Comparison of ENCODE assay signal across 8 cellular contexts in the genomic region with DNA sequence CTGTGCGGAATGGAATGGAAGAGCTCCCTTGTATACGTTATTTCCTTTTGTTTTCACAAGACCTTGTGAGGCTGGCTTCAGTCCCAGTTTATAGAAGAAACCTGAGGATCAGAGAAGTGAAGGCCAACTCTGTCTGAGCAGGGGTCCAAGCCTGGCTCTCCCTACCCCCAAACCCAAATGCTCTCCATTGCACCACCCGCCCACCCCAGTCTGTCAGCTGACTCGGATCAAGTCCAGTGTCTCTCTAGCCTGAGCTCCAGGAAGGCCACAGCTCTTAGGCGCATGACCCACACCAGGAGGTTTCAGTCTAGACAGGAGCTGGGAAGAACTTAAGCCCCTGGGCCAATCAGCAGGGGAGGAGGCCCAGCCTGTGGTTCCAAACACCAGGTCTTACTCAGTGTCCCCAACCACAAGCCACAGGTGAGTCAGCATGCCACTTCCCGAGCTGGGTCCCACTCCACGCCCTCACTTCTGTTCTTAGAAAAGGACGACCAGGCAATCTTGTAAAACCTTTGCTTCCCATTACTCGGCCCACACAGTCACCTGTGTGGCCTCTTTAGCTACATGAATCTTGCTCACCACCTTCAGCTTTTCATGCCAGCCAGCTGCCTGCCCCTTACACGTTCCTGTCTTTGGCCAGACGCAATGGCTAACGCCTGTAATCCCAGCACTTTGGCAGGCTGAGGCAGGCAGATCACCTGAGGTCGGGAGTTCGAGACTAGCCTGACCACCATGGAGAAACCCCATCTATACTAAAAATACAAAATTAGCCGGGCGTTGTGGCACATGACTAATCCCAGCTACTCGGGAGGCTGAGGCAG. TPM values are rescaled to one million over a fixed set of nuclear protein-coding genes. Genes with fewer than 3 reads are reported as not detected.
A peak's percentile ranks its signal among the peaks of the same experiment; 100 is the strongest.
DNase-seq lines count a peak whose midpoint lies in the region; ATAC-seq and TF ChIP-seq lines count a peak whose summit lies in the region.

No MANE protein-coding gene starts in this region.

- H3K36me3 ChIP-seq in esophagus squamous epithelium, result peaks cover 0 to 41% (median 4%) of the 10 kb centered on the region in 3 donors

- ATAC-seq in GM21786 (IDR thresholded peaks at IDR 0.05; ENCODE audit: unreplicated experiment), result peak; percentile 44

- no peak for TF ChIP-seq POLR2A in esophagus squamous epithelium (IDR thresholded peaks at IDR 0.05)

- no peaks in the 10 kb centered on the region for H3K27me3 ChIP-seq in esophagus squamous epithelium

- intact Hi-C loops in esophagus squamous epithelium (cut with DNase I), result no loop called here

- TF ChIP-seq CTCF in esophagus squamous epithelium (IDR thresholded peaks at IDR 0.05), result no peak

- H3K4me3 ChIP-seq in esophagus squamous epithelium, result no peak overlapping the region

- 49 to 57% methylated on average over 9 to 14 of the region's 17 CpGs for WGBS in esophagus squamous epithelium, 2 donors

- peaks cover 38 to 82% (median 64%) of the 10 kb centered on the region in 3 donors for H3K4me1 ChIP-seq in esophagus squamous epithelium

- peak; percentile 93 for DNase-seq in CD1c-positive myeloid dendritic cell (ENCODE audit: extremely low spot score)
- DNase-seq in MV-4-11 (lab: John Stamatoyannopoulos, UW), result peak; percentile 94
- peak; percentile 92 for DNase-seq in activated CD8-positive, alpha-beta memory T cell treated with anti-CD3 and anti-CD28 coated beads, Interleukin-2, amount 50 U/mL, for 24 hours (ENCODE audit: extremely low read depth)
- no peak for DNase-seq in esophagus squamous epithelium (lab: John Stamatoyannopoulos, UW)
- DNase-seq in stimulated activated CD4-positive, alpha-beta T cell treated with anti-CD3 and anti-CD28 coated beads, Interleukin-12 subunit alpha, Interleukin-12 subunit beta, amount 100 ng/mL, for 4 hours, result peak; percentile 84
- DNase-seq in NCI-H1092 (lab: John Stamatoyannopoulos, UW), result no peak
- no peak for DNase-seq in DMS79 (lab: John Stamatoyannopoulos, UW)

- H3K9me3 ChIP-seq in esophagus squamous epithelium, result no peaks in the 10 kb centered on the region

- H3K27ac ChIP-seq in esophagus squamous epithelium, result peak overlapping the region; percentile 38 to 92 (median 74)

RNA-seq across cellular contexts. Expression of a gene that starts 27.8 kb away (rescaled TPM):
- total RNA-seq in esophagus squamous epithelium, result 10 to 100 TPM in 3 of 4 donors, 1 to 10 TPM in 1; 5.6 to 22.5 (median 13.5) TPM

RNA-seq across cellular contexts. Expression of a gene that starts 30.2 kb away (rescaled TPM):
- total RNA-seq in esophagus squamous epithelium, result 10 to 100 TPM in 2 of 4 donors, 1 to 10 TPM in 2; 8.6 to 34.1 (median 16.9) TPM

RNA-seq across cellular contexts. Expression of a gene that starts 44.1 kb away (rescaled TPM):
- 1 to 10 TPM in 2 of 4 donors, not detected in 2; 1.3 to 1.5 TPM for total RNA-seq in esophagus squamous epithelium

RNA-seq across cellular contexts. Expression of a gene that starts 57.1 kb away (rescaled TPM):
- total RNA-seq in esophagus squamous epithelium, result not detected

Comparison
In these comparisons a context has a peak if more than half of its experiments do, and no peak if none do; other contexts are left out.
1. DNase-seq: peak in CD1c-positive myeloid dendritic cell (single experiment), MV-4-11 (single experiment), activated CD8-positive, alpha-beta memory T cell treated with anti-CD3 and anti-CD28 coated beads, Interleukin-2, amount 50 U/mL, for 24 hours (single experiment) and stimulated activated CD4-positive, alpha-beta T cell treated with anti-CD3 and anti-CD28 coated beads, Interleukin-12 subunit alpha, Interleukin-12 subunit beta, amount 100 ng/mL, for 4 hours (single experiment); none in esophagus squamous epithelium (single experiment), NCI-H1092 (single experiment) and DMS79 (single experiment).